10 cellular contexts compared by ENCODE assay signal in genomic region chr22:29300807-29301601, GRCh38. TPM values are rescaled to one million over a fixed set of nuclear protein-coding genes. Genes with fewer than 3 reads are reported as not detected.
DNase-seq lines count a peak whose midpoint lies in the region; ATAC-seq and TF ChIP-seq lines count a peak whose summit lies in the region.
"Had no signal": no experiment of that assay in that cellular context is flagged by ENCODE, and none has a peak within 500 bp of the region (broad histone marks: within the 10 kb centered on the region; RNA-seq: fewer than 3 reads in every experiment).

No MANE protein-coding gene starts in this region.

- POLR2A ChIA-PET in CD8-positive, alpha-beta memory T cell (lab: Charles Lee), result no interaction called here

- ATAC-seq in GM23338 (peak; percentile 16), HG02678 (IDR thresholded peaks at IDR 0.05; ENCODE audit: unreplicated experiment) (no peak)

- H3K4me1 Mint-ChIP-seq in CD8-positive, alpha-beta memory T cell, result peaks cover 0 to 2% (median 1%) of the 10 kb centered on the region in 3 donors
- peaks cover 22% of the 10 kb centered on the region for H3K4me1 Mint-ChIP-seq in GM23338
- H3K4me1 Mint-ChIP-seq in activated T-helper 1 cell treated with anti-CD3 and anti-CD28 coated beads, Interleukin-12 subunit alpha, Interleukin-12 subunit beta, Interleukin-2, Interleukin-4 antibody, amounts not matched to agents 30 ng/mL and 10 ng/mL and 1 ng/mL, durations not matched to agents 14 hours and 24 hours and 36 hours (ENCODE audit: low read depth), result peaks cover 8% of the 10 kb centered on the region

- H2AK5ac ChIP-seq in mesendoderm (ENCODE audit: low read length), result no peak overlapping the region

- intact Hi-C loops in activated T-helper 1 cell treated with anti-CD3 and anti-CD28 coated beads, Interleukin-12 subunit alpha, Interleukin-12 subunit beta, Interleukin-2, Interleukin-4 antibody, amounts not matched to agents 30 ng/mL and 10 ng/mL and 1 ng/mL, durations not matched to agents 14 hours and 24 hours and 36 hours (cut with micrococcal nuclease), result no loop called here

- H2BK120ac ChIP-seq in mesendoderm (ENCODE audit: low read depth, low read length), result no peak overlapping the region

- H3K27me3 ChIP-seq in CD8-positive, alpha-beta memory T cell (ENCODE audit: insufficient read depth, low read length, poor library complexity, severe bottlenecking), result peaks cover 7% of the 10 kb centered on the region
- H3K27me3 ChIP-seq in GM23338 (ENCODE audit: insufficient read depth) (no peaks in the 10 kb centered on the region), mesendoderm (ENCODE audit: insufficient read depth, low read length, poor library complexity) (no peaks in the 10 kb centered on the region)

- no peak overlapping the region for H4K5ac ChIP-seq in mesendoderm (ENCODE audit: low read length)

- H4K8ac ChIP-seq in mesendoderm (ENCODE audit: low read depth, low read length), result no peak overlapping the region

- H3K36me3 ChIP-seq in CD8-positive, alpha-beta memory T cell (ENCODE audit: insufficient read depth, low read length), result peaks cover 37% of the 10 kb centered on the region
- H3K36me3 ChIP-seq in GM23338 (ENCODE audit: insufficient read depth) (peaks cover 46% of the 10 kb centered on the region), mesendoderm (ENCODE audit: control insufficient read depth, insufficient read depth, low read length) (peaks cover 36% of the 10 kb centered on the region)

- H3K79me2 ChIP-seq in GM23338 (replicated peaks; ENCODE audit: insufficient read depth), result 0 out of 2 replicates have a peak, but pooled peaks cover 3% of the 10 kb centered on the region
- no peaks in the 10 kb centered on the region for H3K79me2 ChIP-seq in mesendoderm (ENCODE audit: control insufficient read depth, insufficient read depth, low read length)

- H3K9me3 ChIP-seq in CD8-positive, alpha-beta memory T cell (ENCODE audit: low read length), result no peaks in the 10 kb centered on the region

- no peak overlapping the region for H2BK5ac ChIP-seq in mesendoderm (ENCODE audit: low read length)

- H3F3A ChIP-seq in GM23338 (replicated peaks; ENCODE audit: low read depth), result peaks cover 60% of the 10 kb centered on the region

- DNase-seq in CD8-positive, alpha-beta memory T cell, result no peak
- DNase-seq in GM23338 (ENCODE audit: low spot score) (peak; percentile 30), mesendoderm (peak; percentile 10), T-helper 1 cell (no peak), G401 (ENCODE audit: low spot score) (no peak)
- DNase-seq in activated T-helper 1 cell treated with anti-CD3 and anti-CD28 coated beads, Interleukin-12 subunit alpha, Interleukin-12 subunit beta, Interleukin-2, Interleukin-4 antibody, amounts not matched to agents 30 ng/mL and 10 ng/mL and 1 ng/mL, durations not matched to agents 14 hours and 24 hours and 36 hours (ENCODE audit: low spot score), result no peak
- DNase-seq: amygdala, DMS79, NCI-H187 had no signal

- peaks cover 23% of the 10 kb centered on the region for H4K20me1 ChIP-seq in GM23338 (replicated peaks; ENCODE audit: insufficient read depth)

- no peaks in the 10 kb centered on the region for H3K9me2 ChIP-seq in GM23338 (ENCODE audit: insufficient read depth)

- H3K27ac Mint-ChIP-seq in CD8-positive, alpha-beta memory T cell, result peak overlapping the region in 5 of 8 donors; percentile 21 to 90 (median 61)
- peak overlapping the region; percentile 57 for H3K27ac Mint-ChIP-seq in GM23338
- peak overlapping the region; percentile 36 for H3K27ac Mint-ChIP-seq in activated T-helper 1 cell treated with anti-CD3 and anti-CD28 coated beads, Interleukin-12 subunit alpha, Interleukin-12 subunit beta, Interleukin-2, Interleukin-4 antibody, amounts not matched to agents 30 ng/mL and 10 ng/mL and 1 ng/mL, durations not matched to agents 14 hours and 24 hours and 36 hours

- no peaks in the 10 kb centered on the region for H3K9me3 Mint-ChIP-seq in CD8-positive, alpha-beta memory T cell
- no peaks in the 10 kb centered on the region; the same call in 2 of the 3 replicates for H3K9me3 Mint-ChIP-seq in GM23338
- no peaks in the 10 kb centered on the region for H3K9me3 Mint-ChIP-seq in activated T-helper 1 cell treated with anti-CD3 and anti-CD28 coated beads, Interleukin-12 subunit alpha, Interleukin-12 subunit beta, Interleukin-2, Interleukin-4 antibody, amounts not matched to agents 30 ng/mL and 10 ng/mL and 1 ng/mL, durations not matched to agents 14 hours and 24 hours and 36 hours

- peaks cover 4 to 8% of the 10 kb centered on the region in 2 donors for H3K27me3 Mint-ChIP-seq in CD8-positive, alpha-beta memory T cell
- peaks cover 31% of the 10 kb centered on the region for H3K27me3 Mint-ChIP-seq in GM23338 (ENCODE audit: insufficient read depth, low read depth, poor library complexity)
- H3K27me3 Mint-ChIP-seq in activated T-helper 1 cell treated with anti-CD3 and anti-CD28 coated beads, Interleukin-12 subunit alpha, Interleukin-12 subunit beta, Interleukin-2, Interleukin-4 antibody, amounts not matched to agents 30 ng/mL and 10 ng/mL and 1 ng/mL, durations not matched to agents 14 hours and 24 hours and 36 hours (ENCODE audit: insufficient read depth), result no peaks in the 10 kb centered on the region

- H3K4me1 ChIP-seq in CD8-positive, alpha-beta memory T cell (ENCODE audit: insufficient read depth, low read length), result no peaks in the 10 kb centered on the region
- H3K4me1 ChIP-seq in GM23338 (ENCODE audit: insufficient read depth), result peaks cover 9% of the 10 kb centered on the region; the same call in 1 of the 2 replicates
- H3K4me1 ChIP-seq in mesendoderm (ENCODE audit: control insufficient read depth, low read depth, low read length), result peaks cover 2% of the 10 kb centered on the region

- H3K27ac ChIP-seq in CD8-positive, alpha-beta memory T cell (ENCODE audit: low read depth, low read length), result no peak overlapping the region
- H3K27ac ChIP-seq in GM23338 (ENCODE audit: low read depth) (peak overlapping the region; percentile 76), mesendoderm (ENCODE audit: low read depth, low read length) (no peak overlapping the region)

- H3K79me1 ChIP-seq in mesendoderm (ENCODE audit: low read length), result peaks cover 6% of the 10 kb centered on the region

- CTCF ChIA-PET in CD8-positive, alpha-beta memory T cell (lab: Charles Lee), result no interaction called here

- no CpG with 5 or more reads among the region's 10 CpGs for WGBS in mesendoderm (ENCODE audit: extremely low coverage, insufficient coverage, low lambda C conversion rate)

- no peak for TF ChIP-seq CTCF in GM23338 (conservative IDR thresholded peaks at IDR 0.05; ENCODE audit: low read depth in 2 of 2)

- no peak overlapping the region for H2BK15ac ChIP-seq in mesendoderm (replicated peaks; ENCODE audit: low read depth)

- H3K4ac ChIP-seq in mesendoderm (ENCODE audit: low read depth, low read length), result no peak overlapping the region

- in situ Hi-C loops in G401 (cut with HindIII; ENCODE audit: low sequenced_read_pairs), result no loop called here

- no peak overlapping the region for H3K18ac ChIP-seq in mesendoderm (ENCODE audit: low read length)

- H3K36me3 Mint-ChIP-seq in CD8-positive, alpha-beta memory T cell, result peaks cover 6 to 54% (median 18%) of the 10 kb centered on the region in 3 donors
- H3K36me3 Mint-ChIP-seq in GM23338 (ENCODE audit: low read depth), result peaks cover 55% of the 10 kb centered on the region
- H3K36me3 Mint-ChIP-seq in activated T-helper 1 cell treated with anti-CD3 and anti-CD28 coated beads, Interleukin-12 subunit alpha, Interleukin-12 subunit beta, Interleukin-2, Interleukin-4 antibody, amounts not matched to agents 30 ng/mL and 10 ng/mL and 1 ng/mL, durations not matched to agents 14 hours and 24 hours and 36 hours (ENCODE audit: low read depth), result peaks cover 38% of the 10 kb centered on the region

- H3K4me3 ChIP-seq in CD8-positive, alpha-beta memory T cell (ENCODE audit: low read length), result no peak overlapping the region
- no peak overlapping the region for H3K4me3 ChIP-seq in GM23338
- H3K4me3 ChIP-seq in mesendoderm (ENCODE audit: low read length), result no peak overlapping the region

- H3K4me3 Mint-ChIP-seq in CD8-positive, alpha-beta memory T cell, result no peak overlapping the region
- no peak overlapping the region for H3K4me3 Mint-ChIP-seq in GM23338
- H3K4me3 Mint-ChIP-seq in activated T-helper 1 cell treated with anti-CD3 and anti-CD28 coated beads, Interleukin-12 subunit alpha, Interleukin-12 subunit beta, Interleukin-2, Interleukin-4 antibody, amounts not matched to agents 30 ng/mL and 10 ng/mL and 1 ng/mL, durations not matched to agents 14 hours and 24 hours and 36 hours, result no peak overlapping the region

- H3K23ac ChIP-seq in mesendoderm (ENCODE audit: low read length), result no peak overlapping the region

- H2AFZ ChIP-seq in GM23338, result no peak overlapping the region

- no peak overlapping the region for H3K56ac ChIP-seq in mesendoderm (ENCODE audit: low read length)

- H3K4me2 ChIP-seq in GM23338 (no peak overlapping the region), mesendoderm (ENCODE audit: low read length) (no peak overlapping the region)

- H3K9ac ChIP-seq in mesendoderm (ENCODE audit: low read length), result no peak overlapping the region

RNA-seq across cellular contexts. Expression of gene GAS2L1, which starts 5.4 kb away (rescaled TPM):
- under 1 TPM; 0.61 to 0.71 TPM for total RNA-seq in CD8-positive, alpha-beta memory T cell
- polyA plus RNA-seq in CD8-positive, alpha-beta memory T cell, result 0.58 TPM
- 4.9 and 9.5 TPM in 2 replicates for total RNA-seq in GM23338 (2014; rRNA removed; shearing (Covaris generic))
- 3.7 and 5.2 TPM in 2 replicates for polyA plus RNA-seq in GM23338 (2016; fragmentation: Nextera tagmentation; extraction: Ambion mirVana)
- total RNA-seq in activated T-helper 1 cell treated with anti-CD3 and anti-CD28 coated beads, Interleukin-12 subunit alpha, Interleukin-12 subunit beta, Interleukin-2, Interleukin-4 antibody, amounts not matched to agents 30 ng/mL and 10 ng/mL and 1 ng/mL, durations not matched to agents 14 hours and 24 hours and 36 hours, result 2.6 and 3.2 TPM in 2 replicates
- polyA plus RNA-seq in mesendoderm (2013, experiment 1 of 2), result 12.6 TPM
- polyA plus RNA-seq in mesendoderm (2013, experiment 2 of 2), result 12.0 TPM
- total RNA-seq in G401 (2014; rRNA removed; shearing (Covaris generic)), result 13.2 and 26.3 TPM in 2 replicates

RNA-seq across cellular contexts. Expression of gene RASL10A, which starts 14.5 kb away (rescaled TPM):
- not detected for total RNA-seq in CD8-positive, alpha-beta memory T cell
- not detected for polyA plus RNA-seq in CD8-positive, alpha-beta memory T cell
- 0.54 and 3.0 TPM in 2 replicates for total RNA-seq in GM23338 (2014; rRNA removed; shearing (Covaris generic))
- polyA plus RNA-seq in GM23338 (2016; fragmentation: Nextera tagmentation; extraction: Ambion mirVana), result 0.99 and 1.6 TPM in 2 replicates
- total RNA-seq in activated T-helper 1 cell treated with anti-CD3 and anti-CD28 coated beads, Interleukin-12 subunit alpha, Interleukin-12 subunit beta, Interleukin-2, Interleukin-4 antibody, amounts not matched to agents 30 ng/mL and 10 ng/mL and 1 ng/mL, durations not matched to agents 14 hours and 24 hours and 36 hours, result 0.15 and 0.65 TPM in 2 replicates
- 1.3 TPM for polyA plus RNA-seq in mesendoderm (2013, experiment 1 of 2)
- polyA plus RNA-seq in mesendoderm (2013, experiment 2 of 2), result 1.5 TPM
- total RNA-seq in G401 (2014; rRNA removed; shearing (Covaris generic)), result 3.0 and 9.6 TPM in 2 replicates

RNA-seq across cellular contexts. Expression of gene EWSR1, which starts 32.9 kb away (rescaled TPM):
- total RNA-seq in CD8-positive, alpha-beta memory T cell, result 100 to 1,000 TPM; 312 to 327 TPM
- 219 TPM for polyA plus RNA-seq in CD8-positive, alpha-beta memory T cell
- 390 and 427 TPM in 2 replicates for total RNA-seq in GM23338 (2014; rRNA removed; shearing (Covaris generic))
- polyA plus RNA-seq in GM23338 (2016; fragmentation: Nextera tagmentation; extraction: Ambion mirVana), result 382 and 391 TPM in 2 replicates
- total RNA-seq in activated T-helper 1 cell treated with anti-CD3 and anti-CD28 coated beads, Interleukin-12 subunit alpha, Interleukin-12 subunit beta, Interleukin-2, Interleukin-4 antibody, amounts not matched to agents 30 ng/mL and 10 ng/mL and 1 ng/mL, durations not matched to agents 14 hours and 24 hours and 36 hours, result 454 and 463 TPM in 2 replicates
- polyA plus RNA-seq in mesendoderm (2013, experiment 1 of 2), result 366 TPM
- polyA plus RNA-seq in mesendoderm (2013, experiment 2 of 2), result 366 TPM
- total RNA-seq in G401 (2014; rRNA removed; shearing (Covaris generic)), result 164 and 196 TPM in 2 replicates

RNA-seq across cellular contexts. Expression of gene RHBDD3, which starts 33.2 kb away (rescaled TPM):
- total RNA-seq in CD8-positive, alpha-beta memory T cell, result 10 to 100 TPM; 37.9 to 41.0 TPM
- 10.4 TPM for polyA plus RNA-seq in CD8-positive, alpha-beta memory T cell
- total RNA-seq in GM23338 (2014; rRNA removed; shearing (Covaris generic)), result 95.6 and 115 TPM in 2 replicates
- polyA plus RNA-seq in GM23338 (2016; fragmentation: Nextera tagmentation; extraction: Ambion mirVana), result 55.0 and 60.3 TPM in 2 replicates
- 53.3 and 59.4 TPM in 2 replicates for total RNA-seq in activated T-helper 1 cell treated with anti-CD3 and anti-CD28 coated beads, Interleukin-12 subunit alpha, Interleukin-12 subunit beta, Interleukin-2, Interleukin-4 antibody, amounts not matched to agents 30 ng/mL and 10 ng/mL and 1 ng/mL, durations not matched to agents 14 hours and 24 hours and 36 hours
- 39.0 TPM for polyA plus RNA-seq in mesendoderm (2013, experiment 1 of 2)
- polyA plus RNA-seq in mesendoderm (2013, experiment 2 of 2), result 37.0 TPM
- 82.7 and 117 TPM in 2 replicates for total RNA-seq in G401 (2014; rRNA removed; shearing (Covaris generic))

Comparison
In these comparisons a context has a peak if more than half of its experiments do, and no peak if none do; other contexts are left out.
1. DNase-seq: peak in GM23338 (single experiment) and mesendoderm (single experiment); none in CD8-positive, alpha-beta memory T cell (0 of 5), activated T-helper 1 cell treated with anti-CD3 and anti-CD28 coated beads, Interleukin-12 subunit alpha, Interleukin-12 subunit beta, Interleukin-2, Interleukin-4 antibody, amounts not matched to agents 30 ng/mL and 10 ng/mL and 1 ng/mL, durations not matched to agents 14 hours and 24 hours and 36 hours (single experiment), T-helper 1 cell (0 of 5) and G401 (single experiment).
2. Peak in every context shown above with its lines, with median percentiles within 50 percentile points of each other: H3K27ac Mint-ChIP-seq.